In the genomic region with DNA sequence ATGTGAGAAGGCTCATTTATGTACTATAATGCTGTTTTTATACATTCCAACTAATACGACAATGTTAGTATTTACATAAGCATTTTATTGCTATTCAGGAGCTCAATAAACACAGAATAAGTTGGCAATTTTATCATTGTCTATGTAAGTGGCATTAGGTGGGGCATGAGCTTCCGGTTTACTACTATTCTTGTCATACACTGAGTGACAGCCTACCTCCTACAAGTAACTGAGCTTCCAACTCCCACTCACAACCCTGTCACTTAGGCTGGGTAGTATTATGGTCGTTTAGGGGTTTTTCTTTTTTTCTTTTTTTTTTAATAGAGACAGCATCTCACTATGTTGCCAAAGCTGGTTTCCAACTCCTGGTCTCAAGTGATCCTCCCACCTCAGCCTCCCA, we compare ENCODE assay signal across 20 cellular contexts. TPM values are rescaled to one million over a fixed set of nuclear protein-coding genes. Genes with fewer than 3 reads are reported as not detected.
DNase-seq lines count a peak whose midpoint lies in the region; ATAC-seq and TF ChIP-seq lines count a peak whose summit lies in the region.
"Had no signal": no experiment of that assay in that cellular context is flagged by ENCODE, and none has a peak within 500 bp of the region (broad histone marks: within the 10 kb centered on the region; RNA-seq: fewer than 3 reads in every experiment).

No MANE protein-coding gene starts in this region.

- H3K36me3 Mint-ChIP-seq in activated CD8-positive, alpha-beta T cell treated with anti-CD3 and anti-CD28 coated beads for 36 hours (ENCODE audit: low read depth) = peaks cover 69% of the 10 kb centered on the region
- H3K36me3 Mint-ChIP-seq in activated CD8-positive, alpha-beta T cell treated with anti-CD3 and anti-CD28 coated beads, Interleukin-2, amount 10 ng/mL, durations not matched to agents 7 days and 5 days (ENCODE audit: low read depth) = peaks cover 73% of the 10 kb centered on the region
- H3K36me3 Mint-ChIP-seq in MCF 10A (ENCODE audit: insufficient read depth, unreplicated experiment) = peaks cover 98% of the 10 kb centered on the region
- H3K36me3 Mint-ChIP-seq in dendritic cell treated with granulocyte-macrophage colony-stimulating factor and Interleukin-4, amounts not matched to agents 40 ng/mL and 50 ng/mL, for 4 days (ENCODE audit: low read depth) = peaks cover 94% of the 10 kb centered on the region
- H3K36me3 Mint-ChIP-seq in activated CD4-positive, alpha-beta T cell treated with anti-CD3 and anti-CD28 coated beads, Interleukin-2, amount 10 ng/mL, durations not matched to agents 24 days and 14 days (ENCODE audit: low read depth) = peaks cover 78% of the 10 kb centered on the region

- H3K9me3 Mint-ChIP-seq in activated CD8-positive, alpha-beta T cell treated with anti-CD3 and anti-CD28 coated beads for 36 hours = no peaks in the 10 kb centered on the region
- no peaks in the 10 kb centered on the region for H3K9me3 Mint-ChIP-seq in activated CD8-positive, alpha-beta T cell treated with anti-CD3 and anti-CD28 coated beads, Interleukin-2, amount 10 ng/mL, durations not matched to agents 7 days and 5 days (ENCODE audit: insufficient read depth)
- H3K9me3 Mint-ChIP-seq in MCF 10A (ENCODE audit: unreplicated experiment) = no peaks in the 10 kb centered on the region
- no peaks in the 10 kb centered on the region for H3K9me3 Mint-ChIP-seq in dendritic cell treated with granulocyte-macrophage colony-stimulating factor and Interleukin-4, amounts not matched to agents 40 ng/mL and 50 ng/mL, for 4 days
- H3K9me3 Mint-ChIP-seq in activated CD4-positive, alpha-beta T cell treated with anti-CD3 and anti-CD28 coated beads, Interleukin-2, amount 10 ng/mL, durations not matched to agents 24 days and 14 days = no peaks in the 10 kb centered on the region
- H3K9me3 Mint-ChIP-seq: CD4-positive, CD25-positive, alpha-beta regulatory T cell; CD8-positive, alpha-beta memory T cell; GM23338 had no signal

- H3K27ac Mint-ChIP-seq in activated CD8-positive, alpha-beta T cell treated with anti-CD3 and anti-CD28 coated beads for 36 hours = peak overlapping the region; percentile 30
- H3K27ac Mint-ChIP-seq in activated CD8-positive, alpha-beta T cell treated with anti-CD3 and anti-CD28 coated beads, Interleukin-2, amount 10 ng/mL, durations not matched to agents 7 days and 5 days = no peak overlapping the region
- H3K27ac Mint-ChIP-seq in MCF 10A (ENCODE audit: low read depth, unreplicated experiment) = peak overlapping the region; percentile 61
- H3K27ac Mint-ChIP-seq in dendritic cell treated with granulocyte-macrophage colony-stimulating factor and Interleukin-4, amounts not matched to agents 40 ng/mL and 50 ng/mL, for 4 days = peak overlapping the region; percentile 46
- H3K27ac Mint-ChIP-seq in activated CD4-positive, alpha-beta T cell treated with anti-CD3 and anti-CD28 coated beads, Interleukin-2, amount 10 ng/mL, durations not matched to agents 24 days and 14 days = no peak overlapping the region
- H3K27ac Mint-ChIP-seq: GM23338 had no signal

- WGBS in mammary epithelial cell (ENCODE audit: low coverage, missing lambda C conversion rate) = 52% methylated on average over 3 of the region's 3 CpGs

- no peak for DNase-seq in activated CD8-positive, alpha-beta T cell treated with anti-CD3 and anti-CD28 coated beads for 36 hours
- no peak for DNase-seq in activated CD8-positive, alpha-beta T cell treated with anti-CD3 and anti-CD28 coated beads, Interleukin-2, amount 10 ng/mL, durations not matched to agents 7 days and 5 days
- DNase-seq in MCF 10A (ENCODE audit: unreplicated experiment) = no peak
- DNase-seq in mammary epithelial cell = no peak
- no peak for DNase-seq in activated CD4-positive, alpha-beta T cell treated with anti-CD3 and anti-CD28 coated beads, Interleukin-2, amount 10 ng/mL, durations not matched to agents 24 days and 14 days
- DNase-seq in activated CD8-positive, alpha-beta memory T cell treated with anti-CD3 and anti-CD28 coated beads, Interleukin-2, amount 50 U/mL, for 48 hours = no peak
- no peak for DNase-seq in GM13976 (ENCODE audit: low spot score)
- DNase-seq: 8988T; CD4-positive, CD25-positive, alpha-beta regulatory T cell; CD8-positive, alpha-beta memory T cell; COR-L47; DMS 273 treated with DMSO at 0.1 percent for 48 hours; DMS53; DND-41; EL; HCEC 1CT; IMR-90 had no signal

- H3K79me2 ChIP-seq in mammary epithelial cell (ENCODE audit: insufficient read depth, low read length) = peaks cover 17% of the 10 kb centered on the region

- no peak overlapping the region for H3K4me3 ChIP-seq in mammary epithelial cell (replicated peaks in 1 of 3; ENCODE audit: insufficient read depth in 1 of 3, low read depth in 2 of 3, low read length in 3 of 3)
- H3K4me3 ChIP-seq: BLaER1, GM23338 had no signal

- H3K4me2 ChIP-seq in mammary epithelial cell (ENCODE audit: insufficient read depth, low read depth, low read length) = no peak overlapping the region
- H3K4me2 ChIP-seq: BLaER1, GM23338 had no signal

- intact Hi-C loops in activated CD8-positive, alpha-beta T cell treated with anti-CD3 and anti-CD28 coated beads for 36 hours (cut with micrococcal nuclease) = no loop called here
- intact Hi-C loops in MCF 10A (cut with micrococcal nuclease) (no loop called here), mammary epithelial cell (cut with micrococcal nuclease) (no loop called here)
- intact Hi-C loops in dendritic cell treated with granulocyte-macrophage colony-stimulating factor and Interleukin-4, amounts not matched to agents 40 ng/mL and 50 ng/mL, for 4 days (cut with micrococcal nuclease) = no loop called here
- intact Hi-C loops in activated CD4-positive, alpha-beta T cell treated with anti-CD3 and anti-CD28 coated beads, Interleukin-2, amount 10 ng/mL, durations not matched to agents 24 days and 14 days (cut with micrococcal nuclease) = no loop called here

- in situ Hi-C loops in mammary epithelial cell (cut with MboI; ENCODE audit: low sequenced_read_pairs in 2 of 2) = no loop called here
- in situ Hi-C loops in GM13976 (cut with MboI; ENCODE audit: low sequenced_read_pairs, unreplicated experiment) = no loop called here

- H3K27me3 ChIP-seq in mammary epithelial cell (ENCODE audit: insufficient read depth, low read length) = no peaks in the 10 kb centered on the region
- H3K27me3 ChIP-seq: BLaER1 had no signal

- no peak for ATAC-seq in activated CD8-positive, alpha-beta T cell treated with anti-CD3 and anti-CD28 coated beads for 36 hours
- ATAC-seq in activated CD8-positive, alpha-beta T cell treated with anti-CD3 and anti-CD28 coated beads, Interleukin-2, amount 10 ng/mL, durations not matched to agents 7 days and 5 days = no peak
- ATAC-seq: GM23338 had no signal

- TF ChIP-seq CTCF in activated CD8-positive, alpha-beta T cell treated with anti-CD3 and anti-CD28 coated beads for 36 hours (IDR thresholded peaks at IDR 0.05) = no peak
- TF ChIP-seq CTCF in MCF 10A (IDR thresholded peaks at IDR 0.05; ENCODE audit: unreplicated experiment) (no peak), mammary epithelial cell (conservative IDR thresholded peaks at IDR 0.05 in 1 of 2, IDR thresholded peaks at IDR 0.05 in 1 of 2; ENCODE audit: extremely low read depth in 1 of 2, insufficient read depth in 1 of 2, low read depth in 1 of 2, low read length in 2 of 2) (no peak), GM13976 (IDR thresholded peaks at IDR 0.05; ENCODE audit: borderline replicate concordance, control extremely low read depth, extremely low read depth, insufficient read depth, missing control alignments) (no peak)

- no peak overlapping the region for H3K4me3 Mint-ChIP-seq in activated CD8-positive, alpha-beta T cell treated with anti-CD3 and anti-CD28 coated beads for 36 hours
- H3K4me3 Mint-ChIP-seq in activated CD8-positive, alpha-beta T cell treated with anti-CD3 and anti-CD28 coated beads, Interleukin-2, amount 10 ng/mL, durations not matched to agents 7 days and 5 days = no peak overlapping the region
- H3K4me3 Mint-ChIP-seq in MCF 10A (ENCODE audit: unreplicated experiment) = no peak overlapping the region
- no peak overlapping the region for H3K4me3 Mint-ChIP-seq in dendritic cell treated with granulocyte-macrophage colony-stimulating factor and Interleukin-4, amounts not matched to agents 40 ng/mL and 50 ng/mL, for 4 days
- no peak overlapping the region for H3K4me3 Mint-ChIP-seq in activated CD4-positive, alpha-beta T cell treated with anti-CD3 and anti-CD28 coated beads, Interleukin-2, amount 10 ng/mL, durations not matched to agents 24 days and 14 days
- H3K4me3 Mint-ChIP-seq: CD4-positive, CD25-positive, alpha-beta regulatory T cell; CD8-positive, alpha-beta memory T cell; GM23338 had no signal

- dilution Hi-C loops in mammary epithelial cell (cut with HindIII; ENCODE audit: low sequenced_read_pairs) = no loop called here

- H3K27ac ChIP-seq in mammary epithelial cell (ENCODE audit: insufficient read depth, low read depth, low read length) = no peak overlapping the region
- H3K27ac ChIP-seq: BLaER1 had no signal

- no peaks in the 10 kb centered on the region for H3K9me3 ChIP-seq in mammary epithelial cell (replicated peaks; ENCODE audit: insufficient read depth, low read length)
- H3K9me3 ChIP-seq: BLaER1 had no signal

- no peaks in the 10 kb centered on the region for H4K20me1 ChIP-seq in mammary epithelial cell (ENCODE audit: insufficient read depth, low read length)
- H4K20me1 ChIP-seq: BLaER1 had no signal

- peaks cover 44% of the 10 kb centered on the region for H3K36me3 ChIP-seq in mammary epithelial cell (ENCODE audit: insufficient read depth, low read length)

- no peak overlapping the region for H2AFZ ChIP-seq in mammary epithelial cell (ENCODE audit: low read depth, low read length)
- H2AFZ ChIP-seq: GM23338 had no signal

- H3K9ac ChIP-seq in mammary epithelial cell (ENCODE audit: insufficient read depth, low read length) = no peak overlapping the region
- H3K9ac ChIP-seq: BLaER1 had no signal

- CTCF ChIA-PET in activated CD8-positive, alpha-beta T cell treated with anti-CD3 and anti-CD28 coated beads for 36 hours (lab: Charles Lee) = interaction anchor here (1.0 kb wide), 1 partner anchor 135 kb away, joined by 3 read pairs; no protein-coding TSS in a partner anchor
- CTCF ChIA-PET in activated CD8-positive, alpha-beta T cell treated with anti-CD3 and anti-CD28 coated beads, Interleukin-2, amount 10 ng/mL, durations not matched to agents 7 days and 5 days (lab: Charles Lee) = interaction anchor here (1.6 kb wide), 1 partner anchor 8 kb away, joined by 3 read pairs; the partner anchor contains the start of gene PPID
- CTCF ChIA-PET in MCF 10A (lab: Yijun Ruan, JAX) (interaction anchor here (0.6 to 1.2 kb wide), 3 partner anchors 131 to 669 kb away, joined by 3 to 6 read pairs (median 3); no protein-coding TSS in a partner anchor), mammary epithelial cell (lab: Charles Lee; ENCODE audit: low non-redundant PET) (no interaction called here)

- BruUV-seq in MCF 10A (replicated peaks; lab: Mats Ljungman, UMichigan) (no TSS peak), mammary epithelial cell (replicated peaks; lab: Mats Ljungman, UMichigan) (no TSS peak)

- H3K4me1 ChIP-seq in mammary epithelial cell (ENCODE audit: insufficient read depth, low read length) = no peaks in the 10 kb centered on the region
- H3K4me1 ChIP-seq: BLaER1 had no signal

- POLR2A ChIA-PET in activated CD8-positive, alpha-beta T cell treated with anti-CD3 and anti-CD28 coated beads for 36 hours (lab: Charles Lee) = no interaction called here
- POLR2A ChIA-PET in activated CD8-positive, alpha-beta T cell treated with anti-CD3 and anti-CD28 coated beads, Interleukin-2, amount 10 ng/mL, durations not matched to agents 7 days and 5 days (lab: Charles Lee) = no interaction called here
- POLR2A ChIA-PET in MCF 10A (lab: Yijun Ruan, JAX) = interaction anchor here (0.6 kb wide), 1 partner anchor 134 kb away, joined by 3 read pairs; no protein-coding TSS in a partner anchor

- peaks cover 20% of the 10 kb centered on the region for H3K4me1 Mint-ChIP-seq in activated CD8-positive, alpha-beta T cell treated with anti-CD3 and anti-CD28 coated beads for 36 hours (ENCODE audit: low read depth)
- H3K4me1 Mint-ChIP-seq in activated CD8-positive, alpha-beta T cell treated with anti-CD3 and anti-CD28 coated beads, Interleukin-2, amount 10 ng/mL, durations not matched to agents 7 days and 5 days (ENCODE audit: low read depth) = peaks cover 9% of the 10 kb centered on the region
- H3K4me1 Mint-ChIP-seq in MCF 10A (ENCODE audit: insufficient read depth, unreplicated experiment) = peaks cover 7% of the 10 kb centered on the region
- H3K4me1 Mint-ChIP-seq in dendritic cell treated with granulocyte-macrophage colony-stimulating factor and Interleukin-4, amounts not matched to agents 40 ng/mL and 50 ng/mL, for 4 days (ENCODE audit: low read depth) = peaks cover 31% of the 10 kb centered on the region
- peaks cover 21% of the 10 kb centered on the region for H3K4me1 Mint-ChIP-seq in activated CD4-positive, alpha-beta T cell treated with anti-CD3 and anti-CD28 coated beads, Interleukin-2, amount 10 ng/mL, durations not matched to agents 24 days and 14 days
- H3K4me1 Mint-ChIP-seq: GM23338 had no signal

- H3K27me3 Mint-ChIP-seq in activated CD8-positive, alpha-beta T cell treated with anti-CD3 and anti-CD28 coated beads for 36 hours = no peaks in the 10 kb centered on the region
- H3K27me3 Mint-ChIP-seq in activated CD8-positive, alpha-beta T cell treated with anti-CD3 and anti-CD28 coated beads, Interleukin-2, amount 10 ng/mL, durations not matched to agents 7 days and 5 days (ENCODE audit: low read depth) = no peaks in the 10 kb centered on the region
- H3K27me3 Mint-ChIP-seq in MCF 10A (ENCODE audit: insufficient read depth, unreplicated experiment) = no peaks in the 10 kb centered on the region
- no peaks in the 10 kb centered on the region for H3K27me3 Mint-ChIP-seq in dendritic cell treated with granulocyte-macrophage colony-stimulating factor and Interleukin-4, amounts not matched to agents 40 ng/mL and 50 ng/mL, for 4 days
- no peaks in the 10 kb centered on the region for H3K27me3 Mint-ChIP-seq in activated CD4-positive, alpha-beta T cell treated with anti-CD3 and anti-CD28 coated beads, Interleukin-2, amount 10 ng/mL, durations not matched to agents 24 days and 14 days
- H3K27me3 Mint-ChIP-seq: CD4-positive, CD25-positive, alpha-beta regulatory T cell; CD8-positive, alpha-beta memory T cell had no signal

RNA-seq across cellular contexts. Expression of gene PPID, which starts 7.4 kb away (rescaled TPM):
- 10 to 100 TPM; 66.5 to 69.3 TPM for total RNA-seq in activated CD8-positive, alpha-beta T cell treated with anti-CD3 and anti-CD28 coated beads for 36 hours
- 10 to 100 TPM; 33.9 to 39.8 TPM for total RNA-seq in activated CD8-positive, alpha-beta T cell treated with anti-CD3 and anti-CD28 coated beads, Interleukin-2, amount 10 ng/mL, durations not matched to agents 7 days and 5 days
- 29.2 and 36.6 TPM in 2 replicates for total RNA-seq in MCF 10A (2022)
- total RNA-seq in mammary epithelial cell = 10 to 100 TPM; 13.8 to 26.0 TPM
- 15.1 TPM for polyA plus RNA-seq in mammary epithelial cell
- polyA minus RNA-seq in mammary epithelial cell = 39.4 TPM
- total RNA-seq in activated CD4-positive, alpha-beta T cell treated with anti-CD3 and anti-CD28 coated beads, Interleukin-2, amount 10 ng/mL, durations not matched to agents 24 days and 14 days = 62.9 and 64.7 TPM in 2 replicates

RNA-seq across cellular contexts. Expression of gene ETFDH, which starts 43.7 kb away (rescaled TPM):
- 10 to 100 TPM; 28.8 to 31.6 TPM for total RNA-seq in activated CD8-positive, alpha-beta T cell treated with anti-CD3 and anti-CD28 coated beads for 36 hours
- 10 to 100 TPM; 19.5 to 21.2 TPM for total RNA-seq in activated CD8-positive, alpha-beta T cell treated with anti-CD3 and anti-CD28 coated beads, Interleukin-2, amount 10 ng/mL, durations not matched to agents 7 days and 5 days
- total RNA-seq in MCF 10A (2022) (15.8 and 19.2 TPM in 2 replicates), mammary epithelial cell (10 to 100 TPM; 18.1 to 22.8 TPM)
- polyA plus RNA-seq in mammary epithelial cell = 12.5 TPM
- 47.9 TPM for polyA minus RNA-seq in mammary epithelial cell
- 20.8 and 24.7 TPM in 2 replicates for total RNA-seq in activated CD4-positive, alpha-beta T cell treated with anti-CD3 and anti-CD28 coated beads, Interleukin-2, amount 10 ng/mL, durations not matched to agents 24 days and 14 days

RNA-seq across cellular contexts. Expression of gene C4orf46, which starts 44.1 kb away (rescaled TPM):
- 10 to 100 TPM; 17.7 to 19.0 TPM for total RNA-seq in activated CD8-positive, alpha-beta T cell treated with anti-CD3 and anti-CD28 coated beads for 36 hours
- 10 to 100 TPM; 16.0 to 17.7 TPM for total RNA-seq in activated CD8-positive, alpha-beta T cell treated with anti-CD3 and anti-CD28 coated beads, Interleukin-2, amount 10 ng/mL, durations not matched to agents 7 days and 5 days
- total RNA-seq in MCF 10A (2022) (6.3 and 7.0 TPM in 2 replicates), mammary epithelial cell (10 to 100 TPM in 1 of 2 donors, 1 to 10 TPM in 1; 9.2 to 12.3 TPM)
- polyA plus RNA-seq in mammary epithelial cell = 7.7 TPM
- 35.0 TPM for polyA minus RNA-seq in mammary epithelial cell
- total RNA-seq in activated CD4-positive, alpha-beta T cell treated with anti-CD3 and anti-CD28 coated beads, Interleukin-2, amount 10 ng/mL, durations not matched to agents 24 days and 14 days = 16.7 and 18.8 TPM in 2 replicates

RNA-seq across cellular contexts. Expression of gene FNIP2, which starts 53.0 kb away (rescaled TPM):
- 10 to 100 TPM; 11.2 to 11.7 TPM for total RNA-seq in activated CD8-positive, alpha-beta T cell treated with anti-CD3 and anti-CD28 coated beads for 36 hours
- total RNA-seq in activated CD8-positive, alpha-beta T cell treated with anti-CD3 and anti-CD28 coated beads, Interleukin-2, amount 10 ng/mL, durations not matched to agents 7 days and 5 days = 10 to 100 TPM; 13.1 to 13.7 TPM
- total RNA-seq in MCF 10A (2022) (6.4 and 9.3 TPM in 2 replicates), mammary epithelial cell (10 to 100 TPM; 13.0 to 29.5 TPM)
- polyA plus RNA-seq in mammary epithelial cell = 4.9 TPM
- 22.7 TPM for polyA minus RNA-seq in mammary epithelial cell
- 19.1 and 19.2 TPM in 2 replicates for total RNA-seq in activated CD4-positive, alpha-beta T cell treated with anti-CD3 and anti-CD28 coated beads, Interleukin-2, amount 10 ng/mL, durations not matched to agents 24 days and 14 days

Comparison
In these comparisons a context has a peak if more than half of its experiments do, and no peak if none do; other contexts are left out.
1. H3K27ac Mint-ChIP-seq: peak in activated CD8-positive, alpha-beta T cell treated with anti-CD3 and anti-CD28 coated beads for 36 hours (single experiment), MCF 10A (single experiment) and dendritic cell treated with granulocyte-macrophage colony-stimulating factor and Interleukin-4, amounts not matched to agents 40 ng/mL and 50 ng/mL, for 4 days (single experiment); none in activated CD8-positive, alpha-beta T cell treated with anti-CD3 and anti-CD28 coated beads, Interleukin-2, amount 10 ng/mL, durations not matched to agents 7 days and 5 days (single experiment) and activated CD4-positive, alpha-beta T cell treated with anti-CD3 and anti-CD28 coated beads, Interleukin-2, amount 10 ng/mL, durations not matched to agents 24 days and 14 days (single experiment).